In the genomic region with DNA sequence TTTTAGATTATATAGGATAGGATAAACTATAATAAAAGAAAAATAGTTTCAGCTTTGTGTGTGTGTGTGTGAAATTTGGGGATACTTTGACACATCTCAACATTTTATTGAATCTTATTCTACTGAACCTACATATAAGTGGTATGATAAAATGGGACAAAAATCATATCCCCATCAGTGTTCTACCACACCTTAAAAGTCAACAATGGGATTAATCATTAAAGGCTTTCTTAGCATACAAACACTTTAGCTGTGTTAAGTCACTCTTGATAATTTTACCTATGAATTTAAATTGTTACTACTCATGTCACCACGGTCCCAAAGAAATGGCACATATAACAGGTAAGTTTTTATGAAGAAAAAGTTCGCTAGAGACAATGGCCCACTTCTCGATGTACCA, we compare ENCODE assay signal across 24 cellular contexts.
"Had no signal": no experiment of that assay in that cellular context is flagged by ENCODE, and none has a peak within 500 bp of the region (broad histone marks: within the 10 kb centered on the region; RNA-seq: fewer than 3 reads in every experiment).

No MANE protein-coding gene starts in this region.

- H3K4me1 ChIP-seq: colonic mucosa, heart right ventricle, left ventricle myocardium inferior, psoas muscle, sigmoid colon, suprapubic skin had no signal

- H3K9me3 Mint-ChIP-seq: activated CD8-positive, alpha-beta T cell treated with anti-CD3 and anti-CD28 coated beads for 36 hours; activated naive CD8-positive, alpha-beta T cell treated with anti-CD3 and anti-CD28 coated beads, Interleukin-2, amount 50 U/mL, for 24 hours; activated T-helper 1 cell treated with anti-CD3 and anti-CD28 coated beads, Interleukin-12 subunit alpha, Interleukin-12 subunit beta, Interleukin-2, Interleukin-4 antibody, amounts not matched to agents 30 ng/mL and 10 ng/mL and 1 ng/mL, durations not matched to agents 14 hours and 24 hours and 36 hours; type B pancreatic cell had no signal

- DNase-seq: activated CD4-positive, alpha-beta T cell treated with anti-CD3 and anti-CD28 coated beads for 1 hour; activated CD8-positive, alpha-beta memory T cell treated with anti-CD3 and anti-CD28 coated beads, Interleukin-2, amount 50 U/mL, for 4 hours; activated CD8-positive, alpha-beta T cell treated with anti-CD3 and anti-CD28 coated beads for 36 hours; activated naive CD4-positive, alpha-beta T cell treated with Interleukin-2 at 50 U/mL for 16 hours; activated naive CD8-positive, alpha-beta T cell treated with anti-CD3 and anti-CD28 coated beads, Interleukin-2, amount 50 U/mL, for 24 hours; colonic mucosa; heart right ventricle; left ventricle myocardium inferior; mesenchymal stem cell; occipital lobe; psoas muscle; sigmoid colon; stimulated activated CD4-positive, alpha-beta T cell treated with anti-CD3 and anti-CD28 coated beads, Interleukin-12 subunit alpha, Interleukin-12 subunit beta, amount 100 ng/mL, for 4 hours; stimulated activated CD4-positive, alpha-beta T cell treated with anti-CD3 and anti-CD28 coated beads, Interleukin-2, amount 100 ng/mL, for 48 hours; stimulated activated naive CD4-positive, alpha-beta T cell treated with Interleukin-2 at 50 U/mL for 16 hours had no signal

- H3K4me3 ChIP-seq: cardiac muscle cell, colonic mucosa, heart right ventricle, left ventricle myocardium inferior, psoas muscle, sigmoid colon, suprapubic skin had no signal

- H3K4me3 Mint-ChIP-seq: activated CD8-positive, alpha-beta T cell treated with anti-CD3 and anti-CD28 coated beads for 36 hours; activated naive CD8-positive, alpha-beta T cell treated with anti-CD3 and anti-CD28 coated beads, Interleukin-2, amount 50 U/mL, for 24 hours; activated T-helper 1 cell treated with anti-CD3 and anti-CD28 coated beads, Interleukin-12 subunit alpha, Interleukin-12 subunit beta, Interleukin-2, Interleukin-4 antibody, amounts not matched to agents 30 ng/mL and 10 ng/mL and 1 ng/mL, durations not matched to agents 14 hours and 24 hours and 36 hours; nephron; type B pancreatic cell had no signal

- H3K36me3 ChIP-seq: cardiac muscle cell, colonic mucosa, heart right ventricle, left ventricle myocardium inferior, sigmoid colon, suprapubic skin had no signal

- H3K4me1 Mint-ChIP-seq: nephron had no signal

- H3K27me3 Mint-ChIP-seq: activated CD8-positive, alpha-beta T cell treated with anti-CD3 and anti-CD28 coated beads for 36 hours; activated naive CD8-positive, alpha-beta T cell treated with anti-CD3 and anti-CD28 coated beads, Interleukin-2, amount 50 U/mL, for 24 hours; type B pancreatic cell had no signal

- H3K27me3 ChIP-seq: cardiac muscle cell, colonic mucosa, heart right ventricle, sigmoid colon, suprapubic skin had no signal

- H3K9me3 ChIP-seq: colonic mucosa, heart right ventricle, left ventricle myocardium inferior, psoas muscle, sigmoid colon, suprapubic skin had no signal

- ATAC-seq: activated CD8-positive, alpha-beta T cell treated with anti-CD3 and anti-CD28 coated beads for 36 hours; activated naive CD8-positive, alpha-beta T cell treated with anti-CD3 and anti-CD28 coated beads, Interleukin-2, amount 50 U/mL, for 24 hours; psoas muscle had no signal

- H3K36me3 Mint-ChIP-seq: type B pancreatic cell had no signal

- FAIRE-seq: astrocyte, endothelial cell of umbilical vein, frontal cortex, islet of Langerhans had no signal

- H3K27ac Mint-ChIP-seq: activated CD8-positive, alpha-beta T cell treated with anti-CD3 and anti-CD28 coated beads for 36 hours; activated naive CD8-positive, alpha-beta T cell treated with anti-CD3 and anti-CD28 coated beads, Interleukin-2, amount 50 U/mL, for 24 hours; activated T-helper 1 cell treated with anti-CD3 and anti-CD28 coated beads, Interleukin-12 subunit alpha, Interleukin-12 subunit beta, Interleukin-2, Interleukin-4 antibody, amounts not matched to agents 30 ng/mL and 10 ng/mL and 1 ng/mL, durations not matched to agents 14 hours and 24 hours and 36 hours; nephron; type B pancreatic cell had no signal

- H3K27ac ChIP-seq: cardiac muscle cell, colonic mucosa, heart right ventricle, left ventricle myocardium inferior, psoas muscle, sigmoid colon, suprapubic skin had no signal
